29 cellular contexts compared by ENCODE assay signal in genomic region chr2:119469131-119469530, GRCh38. TPM values are rescaled to one million over a fixed set of nuclear protein-coding genes. Genes with fewer than 3 reads are reported as not detected.
"Had no signal": no experiment of that assay in that cellular context is flagged by ENCODE, and none has a peak within 500 bp of the region (broad histone marks: within the 10 kb centered on the region; RNA-seq: fewer than 3 reads in every experiment).

No MANE protein-coding gene starts in this region.

- H3K27me3 ChIP-seq: colonic mucosa, gastrocnemius medialis, ovary, tibial artery had no signal

- H3K9me3 ChIP-seq: colonic mucosa, gastrocnemius medialis, ovary, tibial artery had no signal

- FAIRE-seq: kidney had no signal

- H3K27ac ChIP-seq: colonic mucosa, epithelial cell of prostate, gastrocnemius medialis, ovary had no signal

- ATAC-seq: esophagus mucosa; naive thymus-derived CD8-positive, alpha-beta T cell; sciatic nerve; stimulated activated naive CD8-positive, alpha-beta T cell treated with anti-CD3 and anti-CD28 coated beads, Interleukin-15, amount 100 ng/mL, for 72 hours had no signal

- H3K36me3 ChIP-seq: colonic mucosa, gastrocnemius medialis, ovary, tibial artery had no signal

- H3K4me1 ChIP-seq: colonic mucosa had no signal

- H3K4me3 ChIP-seq: colonic mucosa, gastrocnemius medialis, lung, ovary, smooth muscle cell, tibial artery had no signal

- H3K4me2 ChIP-seq: smooth muscle cell had no signal

- DNase-seq: colonic mucosa; effector CD8-positive, alpha-beta T cell; endodermal cell; gastrocnemius medialis; head of caudate nucleus; kidney; midbrain; nephron progenitor cell; nucleus accumbens; ovary; retina; stimulated activated CD4-positive, alpha-beta T cell treated with anti-CD3 and anti-CD28 coated beads, Interleukin-12 subunit alpha, Interleukin-12 subunit beta, amount 100 ng/mL, for 4 hours; stimulated activated CD4-positive, alpha-beta T cell treated with anti-CD3 and anti-CD28 coated beads, Interleukin-1b, Interleukin-23, amount 100 ng/mL, for 48 hours; stimulated activated CD4-positive, alpha-beta T cell treated with anti-CD3 and anti-CD28 coated beads, Interleukin-4, amount 100 ng/mL, for 1 hour; stimulated activated CD8-positive, alpha-beta memory T cell treated with anti-CD3 and anti-CD28 coated beads, Interleukin-4, amount 100 ng/mL, for 48 hours; stimulated activated naive CD4-positive, alpha-beta T cell; stimulated activated naive CD8-positive, alpha-beta T cell treated with anti-CD3 and anti-CD28 coated beads, Interleukin-15, amount 100 ng/mL, for 72 hours; tibial artery had no signal

RNA-seq across cellular contexts. Expression of gene TMEM37, which starts 37.5 kb away (rescaled TPM):
- total RNA-seq: temporal lobe had no signal
- polyA plus RNA-seq: naive thymus-derived CD8-positive, alpha-beta T cell had no signal

RNA-seq across cellular contexts. Expression of gene SCTR, which starts 55.2 kb away (rescaled TPM):
- total RNA-seq: chondrocyte; esophagus mucosa; gastrocnemius medialis; glomerular endothelial cell; naive thymus-derived CD8-positive, alpha-beta T cell; pulmonary artery endothelial cell; sciatic nerve; smooth muscle cell; urinary bladder had no signal
- polyA plus RNA-seq: naive thymus-derived CD8-positive, alpha-beta T cell; smooth muscle cell; urinary bladder had no signal
